In genomic region chr6:31572041-31572911, GRCh38 we compare ENCODE assay signal across 8 cellular contexts. TPM values are rescaled to one million over a fixed set of nuclear protein-coding genes. Genes with fewer than 3 reads are reported as not detected.
DNase-seq lines count a peak whose midpoint lies in the region; ATAC-seq and TF ChIP-seq lines count a peak whose summit lies in the region.

TSS of gene LTA (plus strand) at chr6:31572289. CDS start at chr6:31572743, 454 bp downstream.

- peaks cover 27% of the 10 kb centered on the region for H3K4me1 Mint-ChIP-seq in HFFc6 (ENCODE audit: low read depth)

- H3K79me2 ChIP-seq in OCI-LY7 (ENCODE audit: insufficient read depth, low read depth, low read length) = peaks cover 14% of the 10 kb centered on the region; the same call in 1 of the 2 replicates
- no peaks in the 10 kb centered on the region for H3K79me2 ChIP-seq in SK-N-SH (ENCODE audit: insufficient read depth)

- H4K20me1 ChIP-seq in OCI-LY7 (ENCODE audit: insufficient read depth, low read length) (no peaks in the 10 kb centered on the region), SK-N-SH (ENCODE audit: insufficient read depth) (no peaks in the 10 kb centered on the region)

- H3K4me3 ChIP-seq in OCI-LY7 (ENCODE audit: low read depth, low read length, poor library complexity, severe bottlenecking) (peak within 1 kb of the TSS; percentile 68), SK-N-SH (ENCODE audit: low read depth in 2 of 2, low read length in 1 of 2) (no peak within 1 kb of the TSS)

- TF ChIP-seq RAD21 in SK-N-SH (IDR thresholded peaks at IDR 0.05; ENCODE audit: low read length) = no peak

- H3K36me3 Mint-ChIP-seq in activated naive CD4-positive, alpha-beta T cell treated with anti-CD3 and anti-CD28 coated beads, Interleukin-2, amount 50 U/mL, for 72 hours = peaks cover 34 to 45% of the 10 kb centered on the region in 2 donors
- no peaks in the 10 kb centered on the region for H3K36me3 Mint-ChIP-seq in HFFc6 (ENCODE audit: low read depth)

- H2AFZ ChIP-seq in OCI-LY7 (ENCODE audit: low read length) (peak within 1 kb of the TSS; percentile 67; the same call in 1 of the 2 replicates), SK-N-SH (ENCODE audit: low read depth) (no peak within 1 kb of the TSS)

- CTCF ChIA-PET in OCI-LY7 (lab: Charles Lee; ENCODE audit: unreplicated experiment) = interaction anchor here (1.0 to 1.5 kb wide), 2 partner anchors 14 kb away, joined by 3 read pairs; partner anchors contain the start of gene LST1
- CTCF ChIA-PET in SK-N-SH (lab: Yijun Ruan, JAX) = interaction anchor here (1.2 to 17.6 kb wide), 3 partner anchors 9 to 26 kb away, joined by 3 to 312 read pairs (median 22); no protein-coding TSS in a partner anchor

- no peak within 1 kb of the TSS for H3K9ac ChIP-seq in SK-N-SH

- peak; percentile 70 for DNase-seq in OCI-LY7 (ENCODE audit: low spot score)
- DNase-seq in activated naive CD4-positive, alpha-beta T cell treated with anti-CD3 and anti-CD28 coated beads, Interleukin-2, amount 50 U/mL, for 72 hours (ENCODE audit: low spot score in 2 of 2) = peak; percentile 71 to 87
- DNase-seq in stimulated activated CD8-positive, alpha-beta memory T cell treated with anti-CD3 and anti-CD28 coated beads, Interleukin-12 subunit alpha, Interleukin-12 subunit beta, amount 100 ng/mL, for 1 hour (ENCODE audit: low read depth) = peak; percentile 55
- DNase-seq in HFFc6 = no peak
- DNase-seq in NCI-H524 (lab: John Stamatoyannopoulos, UW) = no peak
- DNase-seq in SK-N-SH = no peak

- TSS peak; percentile 51 for BruUV-seq in OCI-LY7 (replicated peaks; lab: Mats Ljungman, UMichigan)

- H3K36me3 ChIP-seq in OCI-LY7 (ENCODE audit: insufficient read depth, low read length) (peaks cover 2% of the 10 kb centered on the region; the same call in 1 of the 2 replicates), SK-N-SH (replicated peaks in 1 of 2; ENCODE audit: control insufficient read depth in 1 of 2, insufficient read depth in 2 of 2, low read length in 1 of 2) (no peaks in the 10 kb centered on the region)

- peaks cover 11% of the 10 kb centered on the region for H3K27me3 Mint-ChIP-seq in HFFc6 (ENCODE audit: insufficient read depth)

- H3K4me2 ChIP-seq in OCI-LY7 (ENCODE audit: low read length) (peak within 1 kb of the TSS; percentile 82), SK-N-SH (no peak within 1 kb of the TSS)

- H3K9me2 ChIP-seq in OCI-LY7 (ENCODE audit: insufficient read depth, low read length) = no peaks in the 10 kb centered on the region
- H3K9me2 ChIP-seq in SK-N-SH = no peaks in the 10 kb centered on the region

- H3K9me3 Mint-ChIP-seq in activated naive CD4-positive, alpha-beta T cell treated with anti-CD3 and anti-CD28 coated beads, Interleukin-2, amount 50 U/mL, for 72 hours = no peaks in the 10 kb centered on the region
- H3K9me3 Mint-ChIP-seq in HFFc6 = no peaks in the 10 kb centered on the region

- no peak for TF ChIP-seq CTCF in OCI-LY7 (conservative IDR thresholded peaks at IDR 0.05; ENCODE audit: low read length)
- TF ChIP-seq CTCF in HFFc6 (IDR thresholded peaks at IDR 0.05) = no peak
- TF ChIP-seq CTCF in SK-N-SH (IDR thresholded peaks at IDR 0.05) = no peak

- no peak within 1 kb of the TSS for H3K4me3 Mint-ChIP-seq in HFFc6

- H3K27me3 ChIP-seq in SK-N-SH (ENCODE audit: insufficient read depth) = no peaks in the 10 kb centered on the region

- WGBS in SK-N-SH (ENCODE audit: low lambda C conversion rate) = 79% methylated on average over 27 of the region's 27 CpGs

- H3K27ac Mint-ChIP-seq in activated naive CD4-positive, alpha-beta T cell treated with anti-CD3 and anti-CD28 coated beads, Interleukin-2, amount 50 U/mL, for 72 hours = peak within 1 kb of the TSS; percentile 93 to 98
- H3K27ac Mint-ChIP-seq in HFFc6 = no peak within 1 kb of the TSS

- peaks cover 99% of the 10 kb centered on the region for H3K4me1 ChIP-seq in OCI-LY7 (ENCODE audit: insufficient read depth, low read length, poor library complexity, severe bottlenecking)
- H3K4me1 ChIP-seq in SK-N-SH (ENCODE audit: control insufficient read depth in 1 of 2, insufficient read depth in 2 of 2, low read depth in 1 of 2, low read length in 1 of 2) = no peaks in the 10 kb centered on the region; a peak in 1 of 4 replicates

- no peak for TF ChIP-seq EP300 in SK-N-SH (IDR thresholded peaks at IDR 0.05; ENCODE audit: borderline replicate concordance in 1 of 2, low read depth in 1 of 2, low read length in 1 of 2)

- intact Hi-C loops in OCI-LY7 (cut with micrococcal nuclease; ENCODE audit: unreplicated experiment) = loop anchor here (1.0 kb wide), 1 partner anchor 12 kb away; no protein-coding TSS in a partner anchor

- H3F3A ChIP-seq in SK-N-SH (replicated peaks; ENCODE audit: insufficient read depth) = peaks cover 2% of the 10 kb centered on the region

- ATAC-seq in GM19328 (IDR thresholded peaks at IDR 0.05; ENCODE audit: unreplicated experiment) (peak; percentile 42), HG02610 (IDR thresholded peaks at IDR 0.05; ENCODE audit: unreplicated experiment) (no peak)
- peak; percentile 44 to 57 for ATAC-seq in activated naive CD4-positive, alpha-beta T cell treated with anti-CD3 and anti-CD28 coated beads, Interleukin-2, amount 50 U/mL, for 72 hours

- POLR2A ChIA-PET in OCI-LY7 (lab: Charles Lee) (interaction anchor here (3.3 kb wide), 1 partner anchor 13 kb away, joined by 19 read pairs; the partner anchor contains the start of gene LST1), SK-N-SH (lab: Yijun Ruan, JAX) (no interaction called here)

- H3K9me3 ChIP-seq in OCI-LY7 (ENCODE audit: low read length) (no peaks in the 10 kb centered on the region), SK-N-SH (no peaks in the 10 kb centered on the region; the same call in 1 of the 2 replicates)

- H3K27ac ChIP-seq in OCI-LY7 (ENCODE audit: low read depth, low read length, poor library complexity, severe bottlenecking) = peak within 1 kb of the TSS; percentile 75
- H3K27ac ChIP-seq in SK-N-SH (ENCODE audit: low read depth in 2 of 2, low read length in 1 of 2) = no peak within 1 kb of the TSS

TF ChIP-seq in SK-N-SH, 30 proteins besides CTCF, POLR2A, EP300 and RAD21 (continues in another document):
- TF ChIP-seq SIN3A (IDR thresholded peaks at IDR 0.05; ENCODE audit: borderline replicate concordance, low read depth, low read length) = no peak
- no peak for TF ChIP-seq RXRA (IDR thresholded peaks at IDR 0.05; ENCODE audit: borderline replicate concordance, low read depth)
- no peak for TF ChIP-seq REST (IDR thresholded peaks at IDR 0.05; ENCODE audit: low read depth, low read length)
- no peak for TF ChIP-seq FOSL2 (IDR thresholded peaks at IDR 0.05; ENCODE audit: borderline replicate concordance, low read depth)
- TF ChIP-seq PBX3 (IDR thresholded peaks at IDR 0.05) = no peak
- TF ChIP-seq CHD2 (IDR thresholded peaks at IDR 0.05; ENCODE audit: low read length, partially characterized antibody) = no peak
- no peak for TF ChIP-seq GATA2 (CRISPR knock-in tag; IDR thresholded peaks at IDR 0.05)
- no peak for TF ChIP-seq IRF3 (IDR thresholded peaks at IDR 0.05; ENCODE audit: low read depth, low read length)

RNA-seq across cellular contexts. Expression of gene LTA, which starts in this region (rescaled TPM):
- 0.98 and 1.1 TPM in 2 replicates for total RNA-seq in OCI-LY7 (2014; rRNA removed; shearing (Covaris generic))
- total RNA-seq in OCI-LY7 (2022) = 4.1 and 4.3 TPM in 2 replicates
- total RNA-seq in activated naive CD4-positive, alpha-beta T cell treated with anti-CD3 and anti-CD28 coated beads, Interleukin-2, amount 50 U/mL, for 72 hours = 1,000 to 10,000 TPM in 1 of 2 donors, 100 to 1,000 TPM in 1; 266 to 1,366 TPM
- not detected for total RNA-seq in HFFc6 (2021; fragmentation: NEBNext Ultra II Directional; extraction: Animal tissue kit (Norgen Biotek cat#: 25700))
- polyA plus RNA-seq in SK-N-SH (2012; rRNA removed) = not detected in 2 replicates
- 0.03 TPM in 1 of 2 replicates, not detected in the other for polyA plus RNA-seq in SK-N-SH (2012; cell fraction: cytosol; rRNA removed)
- 0.06 and 0.07 TPM in 2 replicates for polyA plus RNA-seq in SK-N-SH (2012; cell fraction: nucleus; rRNA removed)

Comparison
In these comparisons a context has a peak if more than half of its experiments do, and no peak if none do; other contexts are left out.
1. RNA of gene LTA (total RNA-seq): 266 to 1,366 TPM in activated naive CD4-positive, alpha-beta T cell treated with anti-CD3 and anti-CD28 coated beads, Interleukin-2, amount 50 U/mL, for 72 hours; 0.98 to 4.3 TPM in OCI-LY7 and not detected in HFFc6; every median in the first group is over 10 times any median in the second.
2. DNase-seq: peak in OCI-LY7 (single experiment), activated naive CD4-positive, alpha-beta T cell treated with anti-CD3 and anti-CD28 coated beads, Interleukin-2, amount 50 U/mL, for 72 hours (2 of 2) and stimulated activated CD8-positive, alpha-beta memory T cell treated with anti-CD3 and anti-CD28 coated beads, Interleukin-12 subunit alpha, Interleukin-12 subunit beta, amount 100 ng/mL, for 1 hour (single experiment); none in HFFc6 (single experiment), NCI-H524 (0 of 2) and SK-N-SH (single experiment).